Comparison of ENCODE assay signal across 8 cellular contexts in the genomic region with DNA sequence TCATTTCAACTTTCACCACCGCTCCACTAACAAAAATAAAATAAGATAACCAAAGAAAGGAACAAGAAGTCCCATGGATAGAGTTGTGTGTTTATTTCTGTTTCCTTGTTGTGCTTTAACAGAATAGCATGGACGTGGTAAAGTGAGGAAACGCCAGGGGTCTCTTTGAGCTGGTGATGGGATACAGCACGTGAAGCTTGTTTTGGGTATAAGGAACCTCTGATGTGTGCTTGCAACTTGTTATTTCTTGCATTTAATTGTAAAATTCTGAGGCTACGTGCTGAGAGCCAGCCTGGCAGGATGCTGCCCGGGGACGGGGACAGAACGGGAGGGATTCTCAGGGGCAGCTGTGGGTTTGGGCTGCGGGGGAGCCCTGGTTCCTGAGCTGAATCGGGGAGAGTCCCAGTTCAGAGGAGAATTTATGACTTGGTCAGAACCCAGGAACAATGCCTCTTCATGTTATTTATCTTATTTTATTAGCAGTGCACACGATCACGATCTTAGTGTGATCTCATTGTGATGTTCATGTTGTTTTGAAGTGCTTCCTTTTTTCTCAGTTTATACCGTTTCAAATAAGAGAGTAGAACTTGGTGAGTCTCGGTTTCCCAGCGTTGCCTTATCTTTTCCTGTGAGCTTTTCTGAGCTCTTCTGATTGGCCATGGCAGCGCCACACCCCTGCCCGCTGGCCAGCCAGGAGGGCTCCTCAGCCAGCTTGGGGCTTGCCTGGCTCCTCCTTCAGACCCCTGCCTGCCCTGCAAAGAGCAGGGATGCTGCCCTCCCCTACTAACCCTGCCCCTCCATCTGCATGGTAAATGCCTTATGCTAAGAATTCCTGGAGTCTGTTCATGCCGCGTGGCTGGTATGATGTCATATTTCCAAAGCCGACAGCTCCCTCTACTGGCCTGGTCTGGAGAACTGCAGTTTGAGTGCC.
DNase-seq lines count a peak whose midpoint lies in the region; ATAC-seq and TF ChIP-seq lines count a peak whose summit lies in the region.

No MANE protein-coding gene starts in this region.

- peak in 1 of 2 experiments; percentile 39; a peak in 2 of 4 replicates for TF ChIP-seq EP300 in SK-N-SH (IDR thresholded peaks at IDR 0.05; ENCODE audit: borderline replicate concordance in 1 of 2, low read depth in 1 of 2, low read length in 1 of 2)

- H3K27ac Mint-ChIP-seq in activated naive CD4-positive, alpha-beta T cell treated with anti-CD3 and anti-CD28 coated beads, Interleukin-2, amount 50 U/mL, for 72 hours: peak overlapping the region; percentile 38 to 79
- peak overlapping the region; percentile 85 for H3K27ac Mint-ChIP-seq in glutamatergic neuron (ENCODE audit: unreplicated experiment)

- H3K36me3 ChIP-seq in SK-N-SH (replicated peaks in 1 of 2; ENCODE audit: control insufficient read depth in 1 of 2, insufficient read depth in 2 of 2, low read length in 1 of 2): no peaks in the 10 kb centered on the region
- no peaks in the 10 kb centered on the region for H3K36me3 ChIP-seq in osteoblast (ENCODE audit: insufficient read depth, low read length)
- no peaks in the 10 kb centered on the region for H3K36me3 ChIP-seq in thoracic aorta

- H3K4me2 ChIP-seq in SK-N-SH (peak overlapping the region; percentile 83), osteoblast (ENCODE audit: insufficient read depth, low read length) (peak overlapping the region; percentile 95)

- DNase-seq in GM10266 (ENCODE audit: extremely low spot score) (peak; percentile 71), NAMALWA (ENCODE audit: low spot score) (peak; percentile 95), SK-N-SH (peak; percentile 98), glutamatergic neuron (peak; percentile 91), osteoblast (ENCODE audit: insufficient read length, low spot score, missing footprints) (peak; percentile 99), thoracic aorta (ENCODE audit: low spot score) (peak; percentile 85)
- peak; percentile 71 to 79 for DNase-seq in activated naive CD4-positive, alpha-beta T cell treated with anti-CD3 and anti-CD28 coated beads, Interleukin-2, amount 50 U/mL, for 72 hours (ENCODE audit: low spot score in 2 of 2)

- peak; percentile 99 for TF ChIP-seq RAD21 in SK-N-SH (IDR thresholded peaks at IDR 0.05; ENCODE audit: low read length)

- peak overlapping the region; percentile 28 to 63; a peak in 2 of 4 replicates for H3K27ac ChIP-seq in SK-N-SH (ENCODE audit: low read depth in 2 of 2, low read length in 1 of 2)
- peak overlapping the region; percentile 73 for H3K27ac ChIP-seq in osteoblast (ENCODE audit: low read depth, low read length)
- peak overlapping the region; percentile 66 to 85 for H3K27ac ChIP-seq in thoracic aorta

- H3K4me1 ChIP-seq in SK-N-SH (ENCODE audit: control insufficient read depth in 1 of 2, insufficient read depth in 2 of 2, low read depth in 1 of 2, low read length in 1 of 2): peaks cover 0 to 7% of the 10 kb centered on the region in 2 experiments; a peak in 2 of 4 replicates
- peaks cover 13% of the 10 kb centered on the region for H3K4me1 ChIP-seq in osteoblast (ENCODE audit: insufficient read depth, low read length)
- peaks cover 4 to 20% of the 10 kb centered on the region in 2 donors for H3K4me1 ChIP-seq in thoracic aorta (ENCODE audit: control insufficient read depth in 1 of 2, low read depth in 2 of 2)

- H3K9ac ChIP-seq in SK-N-SH: peak overlapping the region; percentile 47; the same call in 1 of the 2 replicates

- 9% methylated on average over 20 of the region's 20 CpGs for WGBS in SK-N-SH (ENCODE audit: low lambda C conversion rate)

- no peaks in the 10 kb centered on the region for H3K9me2 ChIP-seq in SK-N-SH

- POLR2A ChIA-PET in SK-N-SH (lab: Yijun Ruan, JAX): no interaction called here

- H2AFZ ChIP-seq in SK-N-SH (ENCODE audit: low read depth) (peak overlapping the region; percentile 62; the same call in 1 of the 2 replicates), osteoblast (ENCODE audit: low read length) (peak overlapping the region; percentile 89)

- H3K9me3 ChIP-seq in SK-N-SH (no peaks in the 10 kb centered on the region), osteoblast (ENCODE audit: low read depth, low read length) (no peaks in the 10 kb centered on the region), thoracic aorta (no peaks in the 10 kb centered on the region)

- CTCF ChIA-PET in SK-N-SH (lab: Yijun Ruan, JAX): interaction anchor here (0.6 to 11.8 kb wide), 59 partner anchors 9 to 352 kb away, joined by 3 to 265 read pairs (median 4); a partner anchor contains a TSS

- TF ChIP-seq CTCF in GM10266 (IDR thresholded peaks at IDR 0.05; ENCODE audit: control insufficient read depth, insufficient read depth, low read depth, missing control alignments): peak; percentile 89
- peak; percentile 97 for TF ChIP-seq CTCF in SK-N-SH (IDR thresholded peaks at IDR 0.05)
- TF ChIP-seq CTCF in glutamatergic neuron (IDR thresholded peaks at IDR 0.05; ENCODE audit: partially characterized antibody, unreplicated experiment): peak; percentile 95
- TF ChIP-seq CTCF in osteoblast (IDR thresholded peaks at IDR 0.05; ENCODE audit: extremely low read depth, low read depth, low read length): peak; percentile 91
- peak; percentile 94 for TF ChIP-seq CTCF in thoracic aorta (IDR thresholded peaks at IDR 0.05)

- H3K27me3 ChIP-seq in SK-N-SH (ENCODE audit: insufficient read depth): no peaks in the 10 kb centered on the region
- no peaks in the 10 kb centered on the region for H3K27me3 ChIP-seq in osteoblast (ENCODE audit: insufficient read depth, low read length)
- H3K27me3 ChIP-seq in thoracic aorta (replicated peaks; ENCODE audit: insufficient read depth): no peaks in the 10 kb centered on the region

- peak overlapping the region; percentile 79 for H3K4me3 Mint-ChIP-seq in glutamatergic neuron (ENCODE audit: unreplicated experiment)

- ATAC-seq in HG02571 (IDR thresholded peaks at IDR 0.05; ENCODE audit: unreplicated experiment) (peak; percentile 30), thoracic aorta (ENCODE audit: insufficient number of reproducible peaks, low FRiP score, low read depth) (peak; percentile 98)
- ATAC-seq in activated naive CD4-positive, alpha-beta T cell treated with anti-CD3 and anti-CD28 coated beads, Interleukin-2, amount 50 U/mL, for 72 hours: peak; percentile 67 to 91

- peak overlapping the region; percentile 39 to 43 for H3K4me3 ChIP-seq in SK-N-SH (ENCODE audit: low read depth in 2 of 2, low read length in 1 of 2)
- H3K4me3 ChIP-seq in osteoblast (ENCODE audit: insufficient read depth, low read length): peak overlapping the region; percentile 65
- peak overlapping the region; percentile 65 for H3K4me3 ChIP-seq in thoracic aorta

- peaks cover 6% of the 10 kb centered on the region for H3F3A ChIP-seq in SK-N-SH (replicated peaks; ENCODE audit: insufficient read depth)

- H4K20me1 ChIP-seq in SK-N-SH (ENCODE audit: insufficient read depth) (no peaks in the 10 kb centered on the region), osteoblast (ENCODE audit: insufficient read depth, low read length) (no peaks in the 10 kb centered on the region)

- H3K27me3 Mint-ChIP-seq in glutamatergic neuron (ENCODE audit: unreplicated experiment): peaks cover 12% of the 10 kb centered on the region

- peaks cover 25% of the 10 kb centered on the region for H3K4me1 Mint-ChIP-seq in glutamatergic neuron (ENCODE audit: low read depth, unreplicated experiment)

- peaks cover 0 to 14% of the 10 kb centered on the region in 2 donors for H3K36me3 Mint-ChIP-seq in activated naive CD4-positive, alpha-beta T cell treated with anti-CD3 and anti-CD28 coated beads, Interleukin-2, amount 50 U/mL, for 72 hours
- H3K36me3 Mint-ChIP-seq in glutamatergic neuron (ENCODE audit: unreplicated experiment): peaks cover 14% of the 10 kb centered on the region

- H3K79me2 ChIP-seq in SK-N-SH (ENCODE audit: insufficient read depth) (peaks cover 11% of the 10 kb centered on the region; the same call in 1 of the 2 replicates), osteoblast (ENCODE audit: insufficient read depth, low read length) (no peaks in the 10 kb centered on the region)

- peaks cover 0 to 7% of the 10 kb centered on the region in 2 donors for H3K9me3 Mint-ChIP-seq in activated naive CD4-positive, alpha-beta T cell treated with anti-CD3 and anti-CD28 coated beads, Interleukin-2, amount 50 U/mL, for 72 hours
- H3K9me3 Mint-ChIP-seq in glutamatergic neuron (ENCODE audit: unreplicated experiment): peaks cover 11% of the 10 kb centered on the region

TF ChIP-seq in SK-N-SH, 30 proteins besides CTCF, POLR2A, EP300 and RAD21 (continues in another document):
- TF ChIP-seq RFX5 (IDR thresholded peaks at IDR 0.05; ENCODE audit: low read length) (peak; percentile 53; the same call in 1 of the 2 replicates), RCOR1 (IDR thresholded peaks at IDR 0.05; ENCODE audit: low read length) (peak; percentile 78), JUND (IDR thresholded peaks at IDR 0.05) (no peak), TEAD4 (IDR thresholded peaks at IDR 0.05; ENCODE audit: borderline replicate concordance, insufficient read depth) (no peak), FOXJ3 (CRISPR knock-in tag; IDR thresholded peaks at IDR 0.05) (no peak), CHD2 (IDR thresholded peaks at IDR 0.05; ENCODE audit: low read length, partially characterized antibody) (peak; percentile 45)
- TF ChIP-seq, protein P1, sequence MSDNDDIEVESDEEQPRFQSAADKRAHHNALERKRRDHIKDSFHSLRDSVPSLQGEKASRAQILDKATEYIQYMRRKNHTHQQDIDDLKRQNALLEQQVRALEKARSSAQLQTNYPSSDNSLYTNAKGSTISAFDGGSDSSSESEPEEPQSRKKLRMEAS (IDR thresholded peaks at IDR 0.05; ENCODE audit: low read depth): peak; percentile 89
- TF ChIP-seq, protein P2, sequence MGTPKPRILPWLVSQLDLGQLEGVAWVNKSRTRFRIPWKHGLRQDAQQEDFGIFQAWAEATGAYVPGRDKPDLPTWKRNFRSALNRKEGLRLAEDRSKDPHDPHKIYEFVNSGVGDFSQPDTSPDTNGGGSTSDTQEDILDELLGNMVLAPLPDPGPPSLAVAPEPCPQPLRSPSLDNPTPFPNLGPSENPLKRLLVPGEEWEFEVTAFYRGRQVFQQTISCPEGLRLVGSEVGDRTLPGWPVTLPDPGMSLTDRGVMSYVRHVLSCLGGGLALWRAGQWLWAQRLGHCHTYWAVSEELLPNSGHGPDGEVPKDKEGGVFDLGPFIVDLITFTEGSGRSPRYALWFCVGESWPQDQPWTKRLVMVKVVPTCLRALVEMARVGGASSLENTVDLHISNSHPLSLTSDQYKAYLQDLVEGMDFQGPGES (IDR thresholded peaks at IDR 0.05; ENCODE audit: low read depth, low read length): peak; percentile 33; the same call in 1 of the 2 replicates

Comparison
In these comparisons a context has a peak if more than half of its experiments do, and no peak if none do; other contexts are left out.
1. Peak in every context shown above with its lines: DNase-seq, ATAC-seq, H3K4me3 ChIP-seq and H3K27ac ChIP-seq.
2. ATAC-seq: peak in every context shown above with its lines; median percentile 98 in thoracic aorta; 79 in activated naive CD4-positive, alpha-beta T cell treated with anti-CD3 and anti-CD28 coated beads, Interleukin-2, amount 50 U/mL, for 72 hours; 30 in HG02571.